ENCODE assay signal across 8 cellular contexts in genomic region chr10:71213127-71213616, GRCh38. TPM values are rescaled to one million over a fixed set of nuclear protein-coding genes. Genes with fewer than 3 reads are reported as not detected.
DNase-seq lines count a peak whose midpoint lies in the region; ATAC-seq and TF ChIP-seq lines count a peak whose summit lies in the region.

No MANE protein-coding gene starts in this region.

- ATAC-seq in left lung (peak; percentile 44), HG03521 (IDR thresholded peaks at IDR 0.05; ENCODE audit: unreplicated experiment) (no peak)

- peak overlapping the region; percentile 70 to 82 for H3K27ac ChIP-seq in left lung

- peak overlapping the region; percentile 44 for H3K4me3 ChIP-seq in Jurkat, Clone E6-1 (ENCODE audit: low read length)
- peak overlapping the region; percentile 65 to 82 for H3K4me3 ChIP-seq in left lung

- intact Hi-C loops in left lung (cut with DNase I) = loop anchor here in 1 of 2 donors (10.0 kb wide), 1 partner anchor 62 kb away; no protein-coding TSS in a partner anchor

- TF ChIP-seq CTCF in left lung (IDR thresholded peaks at IDR 0.05) = no peak

- H3K36me3 ChIP-seq in left lung = no peaks in the 10 kb centered on the region

- DNase-seq in COLO668 (lab: John Stamatoyannopoulos, UW; ENCODE audit: unreplicated experiment) (peak; percentile 60), SK-N-DZ (ENCODE audit: low spot score) (peak; percentile 60), dedifferentiated amniotic fluid mesenchymal stem cell (ENCODE audit: extremely low spot score) (peak; percentile 57), left lung (peak in 1 of 2 donors; percentile 74), inferior parietal cortex (ENCODE audit: extremely low spot score) (no peak)
- peak; percentile 28 for DNase-seq in Jurkat, Clone E6-1 (ENCODE audit: low read depth, low spot score)
- peak; percentile 21 for DNase-seq in stimulated activated CD4-positive, alpha-beta T cell treated with anti-CD3 and anti-CD28 coated beads, Interleukin-4, amount 100 ng/mL, for 1 hour

- H3K27me3 ChIP-seq in left lung = peaks cover 13 to 90% of the 10 kb centered on the region in 2 donors

- H3K4me1 ChIP-seq in left lung = peaks cover 13 to 63% of the 10 kb centered on the region in 2 donors

- H3K9me3 ChIP-seq in left lung = no peaks in the 10 kb centered on the region

RNA-seq across cellular contexts. Expression of gene UNC5B, which starts 0.8 kb away (rescaled TPM):
- 2.1 TPM for polyA plus RNA-seq in Jurkat, Clone E6-1 (2012; ENCODE audit: insufficient read depth, insufficient read length)
- polyA plus RNA-seq in SK-N-DZ (2014; cell fraction: cytosol; rRNA removed) = 11.4 and 13.7 TPM in 2 replicates
- 16.8 and 23.9 TPM in 2 replicates for polyA plus RNA-seq in SK-N-DZ (2014; cell fraction: nucleus; rRNA removed)
- 10 to 100 TPM; 14.4 to 20.3 TPM for total RNA-seq in left lung
